In genomic region chr10:101961591-101962498, GRCh38 we compare ENCODE assay signal across 12 cellular contexts.
A peak's percentile ranks its signal among the peaks of the same experiment; 100 is the strongest.
DNase-seq lines count a peak whose midpoint lies in the region; TF ChIP-seq lines count a peak whose summit lies in the region.
"Had no signal": no experiment of that assay in that cellular context is flagged by ENCODE, and none has a peak within 500 bp of the region (broad histone marks: within the 10 kb centered on the region; RNA-seq: fewer than 3 reads in every experiment).

No MANE protein-coding gene starts in this region.

- no peak for DNase-seq in activated T-cell treated with anti-CD3 and anti-CD28 coated beads, Interleukin-2, amount 50 U/mL, for 24 hours
- DNase-seq in activated T-cell treated with anti-CD3 and anti-CD28 coated beads, Interleukin-2, amount 50 U/mL, for 1 hour: no peak
- peak; percentile 87 to 97 (median 93) for DNase-seq in adrenal gland
- DNase-seq in left ventricle myocardium inferior: peak; percentile 33
- DNase-seq in thyroid gland: peak; percentile 87
- DNase-seq in GM19240 (ENCODE audit: insufficient read length, low spot score): no peak
- DNase-seq in HPDE6-E6E7 (ENCODE audit: extremely low spot score): no peak
- DNase-seq in ACHN: no peak
- DNase-seq: NCI-H2081 treated with DMSO at 0.1 percent for 48 hours; stimulated activated naive B cell treated with anti-CD40 and anti-IgM and Interleukin-4, amounts not matched to agents 10 μg/mL and 1 μg/mL and 100 μg/mL, for 72 hours had no signal

- H3K36me3 ChIP-seq in adrenal gland (replicated peaks in 1 of 2): no peaks in the 10 kb centered on the region
- H3K36me3 ChIP-seq in left ventricle myocardium inferior: no peaks in the 10 kb centered on the region
- no peaks in the 10 kb centered on the region for H3K36me3 ChIP-seq in thyroid gland

- H3K4me3 ChIP-seq in adrenal gland (no peak overlapping the region), left ventricle myocardium inferior (no peak overlapping the region), thyroid gland (replicated peaks in 1 of 3) (no peak overlapping the region)
- H3K4me3 ChIP-seq: ascending aorta had no signal

- 54 to 60% (median 57%) methylated on average over 5 of the region's 5 CpGs for WGBS in adrenal gland, 4 donors
- 55 to 61% methylated on average over 5 of the region's 5 CpGs for WGBS in thyroid gland, 2 donors

- no peaks in the 10 kb centered on the region for H3K9me3 Mint-ChIP-seq in activated T-cell treated with anti-CD3 and anti-CD28 coated beads, Interleukin-2, amount 50 U/mL, for 24 hours
- H3K9me3 Mint-ChIP-seq: stimulated activated naive B cell treated with anti-CD40 and anti-IgM and Interleukin-4, amounts not matched to agents 10 μg/mL and 1 μg/mL and 100 μg/mL, for 72 hours had no signal

- H3K27me3 Mint-ChIP-seq in activated T-cell treated with anti-CD3 and anti-CD28 coated beads, Interleukin-2, amount 50 U/mL, for 24 hours: no peaks in the 10 kb centered on the region
- H3K27me3 Mint-ChIP-seq: stimulated activated naive B cell treated with anti-CD40 and anti-IgM and Interleukin-4, amounts not matched to agents 10 μg/mL and 1 μg/mL and 100 μg/mL, for 72 hours had no signal

- H3K27me3 ChIP-seq in adrenal gland: no peaks in the 10 kb centered on the region
- H3K27me3 ChIP-seq in left ventricle myocardium inferior (ENCODE audit: low read depth): no peaks in the 10 kb centered on the region
- H3K27me3 ChIP-seq in thyroid gland: no peaks in the 10 kb centered on the region
- H3K27me3 ChIP-seq: ascending aorta, foreskin keratinocyte had no signal

- TF ChIP-seq CTCF in adrenal gland (IDR thresholded peaks at IDR 0.05) (no peak), left ventricle myocardium inferior (IDR thresholded peaks at IDR 0.05; ENCODE audit: borderline replicate concordance) (no peak), thyroid gland (IDR thresholded peaks at IDR 0.05) (no peak)

- H3K27ac ChIP-seq in adrenal gland (peak overlapping the region; percentile 70 to 93 (median 89)), left ventricle myocardium inferior (replicated peaks) (peak overlapping the region; percentile 90), thyroid gland (peak overlapping the region; percentile 65 to 77 (median 70))
- H3K27ac ChIP-seq: foreskin keratinocyte had no signal

- peak overlapping the region; percentile 49 for H3K27ac Mint-ChIP-seq in activated T-cell treated with anti-CD3 and anti-CD28 coated beads, Interleukin-2, amount 50 U/mL, for 24 hours
- H3K27ac Mint-ChIP-seq: stimulated activated naive B cell treated with anti-CD40 and anti-IgM and Interleukin-4, amounts not matched to agents 10 μg/mL and 1 μg/mL and 100 μg/mL, for 72 hours had no signal

- no peak overlapping the region for H3K4me3 Mint-ChIP-seq in activated T-cell treated with anti-CD3 and anti-CD28 coated beads, Interleukin-2, amount 50 U/mL, for 24 hours
- H3K4me3 Mint-ChIP-seq: stimulated activated naive B cell treated with anti-CD40 and anti-IgM and Interleukin-4, amounts not matched to agents 10 μg/mL and 1 μg/mL and 100 μg/mL, for 72 hours had no signal

- TF ChIP-seq POLR2A in adrenal gland (IDR thresholded peaks at IDR 0.05): no peak
- no peak for TF ChIP-seq POLR2A in thyroid gland (IDR thresholded peaks at IDR 0.05)

- H3K4me1 ChIP-seq in adrenal gland (replicated peaks in 1 of 2): peaks cover 26 to 35% of the 10 kb centered on the region in 2 donors
- H3K4me1 ChIP-seq in left ventricle myocardium inferior: peaks cover 69% of the 10 kb centered on the region
- peaks cover 18 to 36% of the 10 kb centered on the region in 2 donors for H3K4me1 ChIP-seq in thyroid gland
- H3K4me1 ChIP-seq: ascending aorta had no signal

- H3K9me3 ChIP-seq in adrenal gland (replicated peaks in 1 of 3) (no peaks in the 10 kb centered on the region), left ventricle myocardium inferior (replicated peaks) (no peaks in the 10 kb centered on the region), thyroid gland (no peaks in the 10 kb centered on the region)
- H3K9me3 ChIP-seq: ascending aorta had no signal

- no peaks in the 10 kb centered on the region for H3K4me1 Mint-ChIP-seq in activated T-cell treated with anti-CD3 and anti-CD28 coated beads, Interleukin-2, amount 50 U/mL, for 24 hours (ENCODE audit: low read depth)

- in situ Hi-C loops in ACHN (cut with HindIII; ENCODE audit: low pct_ligation_motif_present, low pct_unique_long_range_greater_than_20kb, low sequenced_read_pairs): no loop called here

- intact Hi-C loops in adrenal gland (cut with DNase I): no loop called here
- intact Hi-C loops in left ventricle myocardium inferior (cut with micrococcal nuclease): no loop called here
- intact Hi-C loops in thyroid gland (cut with DNase I): no loop called here

- H3K36me3 Mint-ChIP-seq in activated T-cell treated with anti-CD3 and anti-CD28 coated beads, Interleukin-2, amount 50 U/mL, for 24 hours (ENCODE audit: low read depth): peaks cover 46% of the 10 kb centered on the region

Comparison
In these comparisons a context has a peak if more than half of its experiments do, and no peak if none do; other contexts are left out.
1. DNase-seq: peak in adrenal gland (7 of 7), left ventricle myocardium inferior (single experiment) and thyroid gland (2 of 2); none in activated T-cell treated with anti-CD3 and anti-CD28 coated beads, Interleukin-2, amount 50 U/mL, for 24 hours (single experiment), activated T-cell treated with anti-CD3 and anti-CD28 coated beads, Interleukin-2, amount 50 U/mL, for 1 hour (single experiment), GM19240 (single experiment), HPDE6-E6E7 (single experiment) and ACHN (single experiment).
2. Peak in every context shown above with its lines, with median percentiles within 50 percentile points of each other: H3K27ac ChIP-seq.